8 cellular contexts compared by ENCODE assay signal in genomic region chr15:40470423-40471104, GRCh38. TPM values are rescaled to one million over a fixed set of nuclear protein-coding genes. Genes with fewer than 3 reads are reported as not detected.
DNase-seq lines count a peak whose midpoint lies in the region; ATAC-seq, FAIRE-seq and TF ChIP-seq lines count a peak whose summit lies in the region.

A gene with protein sequence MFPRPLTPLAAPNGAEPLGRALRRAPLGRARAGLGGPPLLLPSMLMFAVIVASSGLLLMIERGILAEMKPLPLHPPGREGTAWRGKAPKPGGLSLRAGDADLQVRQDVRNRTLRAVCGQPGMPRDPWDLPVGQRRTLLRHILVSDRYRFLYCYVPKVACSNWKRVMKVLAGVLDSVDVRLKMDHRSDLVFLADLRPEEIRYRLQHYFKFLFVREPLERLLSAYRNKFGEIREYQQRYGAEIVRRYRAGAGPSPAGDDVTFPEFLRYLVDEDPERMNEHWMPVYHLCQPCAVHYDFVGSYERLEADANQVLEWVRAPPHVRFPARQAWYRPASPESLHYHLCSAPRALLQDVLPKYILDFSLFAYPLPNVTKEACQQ (plus strand): TSS chr15:40470984. CDS start chr15:40471214, 230 bp downstream.

- H3K4me3 ChIP-seq in DOHH2 (ENCODE audit: low read length) (peak within 1 kb of the TSS; percentile 76), MM.1S (ENCODE audit: low read length) (peak within 1 kb of the TSS; percentile 97), bronchial epithelial cell (ENCODE audit: low read depth, low read length) (peak within 1 kb of the TSS; percentile 57), small intestine (ENCODE audit: low read depth in 1 of 2, low read length in 2 of 2) (peak within 1 kb of the TSS; percentile 78 to 84)

- 3 to 10% (median 9%) methylated on average over 25 to 52 of the region's 52 CpGs for WGBS in small intestine, 3 donors

- H3K27ac ChIP-seq in DOHH2 (ENCODE audit: low read depth, low read length) (no peak within 1 kb of the TSS), MM.1S (ENCODE audit: low read length) (no peak within 1 kb of the TSS), VCaP (peak within 1 kb of the TSS; percentile 88), small intestine (ENCODE audit: low read depth in 1 of 2, low read length in 1 of 2) (peak within 1 kb of the TSS; percentile 5 to 83)

- H3K36me3 ChIP-seq in DOHH2 (ENCODE audit: control insufficient read depth, low read length) (0 out of 2 replicates have a peak, but pooled peaks cover 3% of the 10 kb centered on the region), MM.1S (replicated peaks; ENCODE audit: insufficient read depth, low read length) (no peaks in the 10 kb centered on the region; the same call in 1 of the 2 replicates), bronchial epithelial cell (ENCODE audit: control insufficient read depth, insufficient read depth, low read length) (no peaks in the 10 kb centered on the region), small intestine (ENCODE audit: control insufficient read depth in 2 of 2, insufficient read depth in 2 of 2, low read length in 2 of 2) (peaks cover 0 to 1% of the 10 kb centered on the region in 2 donors)

- H3K4me2 ChIP-seq in DOHH2 (ENCODE audit: low read length) (peak within 1 kb of the TSS; percentile 90), MM.1S (ENCODE audit: low read depth, low read length) (peak within 1 kb of the TSS; percentile 96)

- H3K9ac ChIP-seq in MM.1S (ENCODE audit: low read length) = peak within 1 kb of the TSS; percentile 74

- H2AFZ ChIP-seq in MM.1S (ENCODE audit: low read length) = peak within 1 kb of the TSS; percentile 82

- H3K27me3 ChIP-seq in DOHH2 (ENCODE audit: control insufficient read depth, low read length) (no peaks in the 10 kb centered on the region; the same call in 1 of the 2 replicates), MM.1S (replicated peaks; ENCODE audit: insufficient read depth, low read length) (no peaks in the 10 kb centered on the region), bronchial epithelial cell (ENCODE audit: control insufficient read depth, insufficient read depth, low read length) (no peaks in the 10 kb centered on the region), small intestine (ENCODE audit: control insufficient read depth in 2 of 2, insufficient read depth in 2 of 2, low read length in 2 of 2) (no peaks in the 10 kb centered on the region)

- peak; percentile 54 for ATAC-seq in GM21576 (IDR thresholded peaks at IDR 0.05; ENCODE audit: unreplicated experiment)
- ATAC-seq in HG03097 (IDR thresholded peaks at IDR 0.05; ENCODE audit: low FRiP score, unreplicated experiment) = no peak

- DNase-seq in MM.1S (peak; percentile 54), bronchial epithelial cell (ENCODE audit: low read depth) (no peak), iPS-NIHi7 (ENCODE audit: extremely low spot score) (peak; percentile 87), small intestine (peak; percentile 48)

- no peaks in the 10 kb centered on the region for H3K9me3 ChIP-seq in DOHH2 (ENCODE audit: control insufficient read depth, insufficient read depth, low read length)
- H3K9me3 ChIP-seq in MM.1S (replicated peaks; ENCODE audit: insufficient read depth, low read length) = no peaks in the 10 kb centered on the region
- H3K9me3 ChIP-seq in small intestine (ENCODE audit: control insufficient read depth, low read depth) = no peaks in the 10 kb centered on the region

- H3K4me1 ChIP-seq in DOHH2 (ENCODE audit: control insufficient read depth, low read length) (peaks cover 15% of the 10 kb centered on the region), MM.1S (ENCODE audit: low read length) (no peaks in the 10 kb centered on the region; the same call in 1 of the 2 replicates), small intestine (ENCODE audit: control insufficient read depth in 2 of 2, insufficient read depth in 1 of 2, low read depth in 1 of 2, low read length in 1 of 2) (no peaks in the 10 kb centered on the region)

- FAIRE-seq in bronchial epithelial cell (lab: Jason Lieb, UNC) (no peak), small intestine (lab: Jason Lieb, UNC) (no peak)

- H3K79me2 ChIP-seq in DOHH2 (ENCODE audit: control insufficient read depth, low read length) (peaks cover 3% of the 10 kb centered on the region; the same call in 1 of the 2 replicates), MM.1S (ENCODE audit: low read length) (0 out of 2 replicates have a peak, but pooled peaks cover 6% of the 10 kb centered on the region)

- H3F3A ChIP-seq in DOHH2 (ENCODE audit: control insufficient read depth, insufficient read depth) (peaks cover 14% of the 10 kb centered on the region), MM.1S (ENCODE audit: insufficient read depth, low read length) (peaks cover 6% of the 10 kb centered on the region)

- TF ChIP-seq CTCF in DOHH2 (IDR thresholded peaks at IDR 0.05; ENCODE audit: low read depth, low read length, poor library complexity, severe bottlenecking) (no peak), MM.1S (IDR thresholded peaks at IDR 0.05; ENCODE audit: low read length) (peak; percentile 3; the same call in 1 of the 2 replicates), VCaP (conservative IDR thresholded peaks at IDR 0.05) (no peak), bronchial epithelial cell (IDR thresholded peaks at IDR 0.05; ENCODE audit: insufficient read depth, low read length, severe bottlenecking) (no peak)

- H3K9me2 ChIP-seq in DOHH2 (replicated peaks; ENCODE audit: control insufficient read depth, low read length) (no peaks in the 10 kb centered on the region), MM.1S (replicated peaks; ENCODE audit: insufficient read depth, low read length) (no peaks in the 10 kb centered on the region)

- H4K20me1 ChIP-seq in DOHH2 (ENCODE audit: control insufficient read depth, insufficient read depth, low read depth, low read length) = no peaks in the 10 kb centered on the region
- no peaks in the 10 kb centered on the region for H4K20me1 ChIP-seq in MM.1S (ENCODE audit: insufficient read depth, low read length)

RNA-seq across cellular contexts. Expression of the gene that starts here (rescaled TPM):
- 1.0 and 1.1 TPM in 2 replicates for total RNA-seq in bronchial epithelial cell
- polyA plus RNA-seq in small intestine = 1 to 10 TPM in 2 of 3 donors, under 1 TPM in 1; 0.45 to 6.3 (median 1.1) TPM

Comparison
In these comparisons a context has a peak if more than half of its experiments do, and no peak if none do; other contexts are left out.
1. H3K27ac ChIP-seq: peak in VCaP (single experiment) and small intestine (2 of 2); none in DOHH2 (single experiment) and MM.1S (single experiment).
2. Peak in every context shown above with its lines, with median percentiles within 50 percentile points of each other: H3K4me3 ChIP-seq.